Comparison of ENCODE assay signal across 1 cellular context in genomic region chr1:88683848-88684481, GRCh38.
TF ChIP-seq lines count a peak whose summit lies in the region.

Gene PKN2 (plus strand): TSS chr1:88684273. CDS start chr1:88684581, 308 bp downstream.

TF ChIP-seq in K562, 482 proteins besides CTCF, POLR2A, EP300 and RAD21 (continued from another document and continues in another):
- TF ChIP-seq RREB1 (CRISPR knock-in tag; IDR thresholded peaks at IDR 0.05): no peak
- TF ChIP-seq HMGN3 (IDR thresholded peaks at IDR 0.05; ENCODE audit: borderline replicate concordance, extremely low read depth, insufficient read length, low read depth, low read length): peak; percentile 90
- no peak for TF ChIP-seq NFE2L1 (tag; IDR thresholded peaks at IDR 0.05; ENCODE audit: borderline replicate concordance, low read depth)
- TF ChIP-seq NKRF (IDR thresholded peaks at IDR 0.05; ENCODE audit: borderline replicate concordance): no peak; the same call in 1 of the 2 replicates
- TF ChIP-seq ZNF3 (CRISPR knock-in tag; IDR thresholded peaks at IDR 0.05): no peak
- no peak for TF ChIP-seq KDM2B (CRISPR knock-in tag; IDR thresholded peaks at IDR 0.05)
- TF ChIP-seq MLX (CRISPR knock-in tag; conservative IDR thresholded peaks at IDR 0.05): no peak
- TF ChIP-seq NR0B1 (IDR thresholded peaks at IDR 0.05; ENCODE audit: partially characterized antibody): no peak
- no peak for TF ChIP-seq ZNF253 (CRISPR knock-in tag; conservative IDR thresholded peaks at IDR 0.05)
- 0 out of 2 replicates have a peak, but pooled peaks have one; percentile 33 for TF ChIP-seq HMBOX1 (IDR thresholded peaks at IDR 0.05)
- TF ChIP-seq U2AF1 (optimal IDR thresholded peaks at IDR 0.05; ENCODE audit: low read depth, low read length): no peak
- TF ChIP-seq ZSCAN32 (CRISPR knock-in tag; IDR thresholded peaks at IDR 0.05): no peak
- no peak for TF ChIP-seq ZNF277 (CRISPR knock-in tag; IDR thresholded peaks at IDR 0.05; ENCODE audit: borderline replicate concordance)
- TF ChIP-seq SIRT6 (IDR thresholded peaks at IDR 0.05; ENCODE audit: low read depth, low read length): no peak
- 0 out of 2 replicates have a peak, but pooled peaks have one; percentile 24 for TF ChIP-seq KHSRP (IDR thresholded peaks at IDR 0.05)
- peak; percentile 35 to 98; a peak in 3 of 4 replicates for TF ChIP-seq UBTF (IDR thresholded peaks at IDR 0.05; ENCODE audit: borderline replicate concordance in 1 of 2, low read depth in 2 of 2, low read length in 2 of 2)
- TF ChIP-seq ZNF507 (tag; conservative IDR thresholded peaks at IDR 0.05): no peak
- TF ChIP-seq ELK3 (CRISPR knock-in tag; IDR thresholded peaks at IDR 0.05): no peak
- TF ChIP-seq ZNF232 (CRISPR knock-in tag; IDR thresholded peaks at IDR 0.05): no peak
- TF ChIP-seq ERF (CRISPR knock-in tag; IDR thresholded peaks at IDR 0.05): no peak
- TF ChIP-seq C11orf30 (IDR thresholded peaks at IDR 0.05; ENCODE audit: low read depth): peak; percentile 91
- no peak for TF ChIP-seq PHTF2 (CRISPR knock-in tag; IDR thresholded peaks at IDR 0.05)
- peak; percentile 92 for TF ChIP-seq NBN (IDR thresholded peaks at IDR 0.05; ENCODE audit: low read depth)
- no peak for TF ChIP-seq E2F1 (CRISPR knock-in tag; IDR thresholded peaks at IDR 0.05)
- TF ChIP-seq EGR1 (conservative IDR thresholded peaks at IDR 0.05): peak; percentile 37; the same call in 1 of the 2 replicates
- no peak for TF ChIP-seq DLX4 (CRISPR knock-in tag; IDR thresholded peaks at IDR 0.05)
- no peak for TF ChIP-seq ZNF398 (CRISPR knock-in tag; IDR thresholded peaks at IDR 0.05)
- no peak for TF ChIP-seq MTF1 (CRISPR knock-in tag; IDR thresholded peaks at IDR 0.05; ENCODE audit: borderline replicate concordance)
- TF ChIP-seq ZFX (CRISPR knock-in tag; IDR thresholded peaks at IDR 0.05): peak; percentile 75; the same call in 1 of the 2 replicates
- TF ChIP-seq RBBP5 (IDR thresholded peaks at IDR 0.05; ENCODE audit: borderline replicate concordance, insufficient read depth, low read length, poor library complexity, severe bottlenecking): peak; percentile 98
- TF ChIP-seq HNRNPH1 (optimal IDR thresholded peaks at IDR 0.05; ENCODE audit: low read depth, low read length): no peak
- no peak for TF ChIP-seq ATF4 (CRISPR knock-in tag; IDR thresholded peaks at IDR 0.05)
- no peak for TF ChIP-seq ZNF175 (CRISPR knock-in tag; IDR thresholded peaks at IDR 0.05; ENCODE audit: low read depth)
- TF ChIP-seq TRIM24 (IDR thresholded peaks at IDR 0.05): no peak
- TF ChIP-seq XRCC4 (IDR thresholded peaks at IDR 0.05; ENCODE audit: extremely low read depth, insufficient read depth, insufficient read length): no peak
- no peak for TF ChIP-seq MED1 (CRISPR knock-in tag; IDR thresholded peaks at IDR 0.05; ENCODE audit: borderline replicate concordance)
- TF ChIP-seq CC2D1A (IDR thresholded peaks at IDR 0.05): peak; percentile 61; the same call in 1 of the 2 replicates
- no peak for TF ChIP-seq ZNF785 (CRISPR knock-in tag; IDR thresholded peaks at IDR 0.05)
- TF ChIP-seq GATAD2A (IDR thresholded peaks at IDR 0.05): no peak
